ENCODE assay signal across 7 cellular contexts in the genomic region with DNA sequence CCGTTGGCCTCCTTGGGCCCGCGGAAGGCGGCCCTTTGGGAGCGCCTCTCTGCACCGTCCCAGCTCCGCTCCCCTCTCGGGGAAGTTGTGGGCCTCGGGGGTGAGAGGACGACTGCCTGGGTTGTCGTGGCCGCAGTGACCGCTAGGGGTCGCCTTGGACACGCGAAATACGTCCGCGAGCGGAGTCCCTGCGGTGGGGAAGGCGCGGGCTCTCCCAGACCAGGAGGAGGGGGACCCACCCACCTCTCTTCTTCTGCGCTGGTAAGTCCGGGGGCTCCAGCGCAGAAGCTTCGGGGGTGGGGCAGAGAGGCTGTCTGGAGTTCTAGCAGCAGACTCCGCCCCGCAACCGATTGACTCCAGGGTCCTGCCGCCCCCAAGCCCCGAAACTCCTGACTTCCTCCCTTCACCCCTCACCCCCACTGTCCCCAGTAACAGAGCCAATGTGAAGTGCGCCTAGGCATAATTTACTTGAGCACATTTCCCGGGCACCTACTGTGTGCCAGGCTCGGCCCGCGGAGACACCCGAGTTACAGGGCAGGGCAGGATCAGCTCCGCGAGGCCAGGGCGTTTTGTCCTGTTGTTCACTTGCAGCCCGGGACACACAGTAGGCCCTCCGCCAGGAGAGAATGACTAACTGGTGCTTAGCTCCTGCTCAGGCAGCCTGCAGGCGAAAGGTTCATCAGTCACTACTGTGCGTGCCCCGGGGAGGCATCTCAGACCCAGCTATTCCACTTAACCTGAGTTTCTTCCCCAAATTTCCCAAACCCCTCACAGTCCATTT. TPM values are rescaled to one million over a fixed set of nuclear protein-coding genes. Genes with fewer than 3 reads are reported as not detected.
DNase-seq lines count a peak whose midpoint lies in the region; ATAC-seq, FAIRE-seq and TF ChIP-seq lines count a peak whose summit lies in the region.

No MANE protein-coding gene starts in this region.

- no peaks in the 10 kb centered on the region for H3K36me3 ChIP-seq in left lung

- FAIRE-seq in GM12892 (lab: Jason Lieb, UNC), result peak; percentile 80

- peaks cover 16 to 45% of the 10 kb centered on the region in 2 donors for H3K4me1 ChIP-seq in left lung

- H3K27me3 ChIP-seq in left lung, result peaks cover 0 to 7% of the 10 kb centered on the region in 2 donors

- DNase-seq in GM12892 (ENCODE audit: insufficient read length) (peak; percentile 85), NCI-H1694 treated with DMSO at 0.1 percent for 48 hours (lab: John Stamatoyannopoulos, UW) (peak; percentile 7), coronary artery (ENCODE audit: low spot score) (peak; percentile 86), left lung (peak; percentile 91 to 98)
- DNase-seq in activated CD4-positive, alpha-beta T cell treated with anti-CD3 and anti-CD28 coated beads for 4 hours, result peak; percentile 83 to 93
- DNase-seq in stimulated activated CD4-positive, alpha-beta T cell treated with anti-CD3 and anti-CD28 coated beads, Interleukin-2, amount 100 ng/mL, for 4 hours (ENCODE audit: low read depth), result peak; percentile 85

- H3K9me3 ChIP-seq in left lung, result no peaks in the 10 kb centered on the region

- no peak overlapping the region for H3K27ac ChIP-seq in coronary artery
- H3K27ac ChIP-seq in left lung, result no peak overlapping the region

- ATAC-seq in HG02588 (IDR thresholded peaks at IDR 0.05; ENCODE audit: unreplicated experiment) (peak; percentile 83), left lung (peak; percentile 87)

- peak overlapping the region; percentile 73 for H3K4me3 ChIP-seq in coronary artery
- peak overlapping the region; percentile 9 to 29 for H3K4me3 ChIP-seq in left lung

- intact Hi-C loops in left lung (cut with DNase I), result no loop called here

- TF ChIP-seq CTCF in coronary artery (IDR thresholded peaks at IDR 0.05) (peak; percentile 87), left lung (IDR thresholded peaks at IDR 0.05) (peak; percentile 95 to 98)

- no peak for TF ChIP-seq POLR2A in GM12892 (IDR thresholded peaks at IDR 0.05; ENCODE audit: low read depth, low read length)

RNA-seq across cellular contexts. Expression of gene DNASE1L3, which starts 32.8 kb away (rescaled TPM):
- polyA plus RNA-seq in GM12892 (2012; ENCODE audit: missing spikeins), result 5.2 TPM
- total RNA-seq in left lung, result 1 to 10 TPM; 1.2 to 3.0 TPM

RNA-seq across cellular contexts. Expression of gene ABHD6, which starts 59.7 kb away (rescaled TPM):
- polyA plus RNA-seq in GM12892 (2012; ENCODE audit: missing spikeins), result 6.8 TPM
- total RNA-seq in left lung, result 10 to 100 TPM; 12.7 TPM

Comparison
In these comparisons a context has a peak if more than half of its experiments do, and no peak if none do; other contexts are left out.
1. DNase-seq: peak in every context shown above with its lines; median percentile 94 in left lung; 88 in activated CD4-positive, alpha-beta T cell treated with anti-CD3 and anti-CD28 coated beads for 4 hours; 86 in coronary artery; 85 in GM12892; 85 in stimulated activated CD4-positive, alpha-beta T cell treated with anti-CD3 and anti-CD28 coated beads, Interleukin-2, amount 100 ng/mL, for 4 hours; 7 in NCI-H1694 treated with DMSO at 0.1 percent for 48 hours.